9 cellular contexts compared by ENCODE assay signal in genomic region chr7:103989785-103990775, GRCh38.
DNase-seq lines count a peak whose midpoint lies in the region; ATAC-seq lines count a peak whose summit lies in the region.
"Had no signal": no experiment of that assay in that cellular context is flagged by ENCODE, and none has a peak within 500 bp of the region (broad histone marks: within the 10 kb centered on the region; RNA-seq: fewer than 3 reads in every experiment).

No MANE protein-coding gene starts in this region.

- DNase-seq in SHP77 (lab: John Stamatoyannopoulos, UW) (peak; percentile 10 to 16), SHP77 treated with DMSO at 0.1 percent for 48 hours (lab: John Stamatoyannopoulos, UW) (no peak), NCI-H2029 treated with DMSO at 0.1 percent for 48 hours (lab: John Stamatoyannopoulos, UW) (peak; percentile 50), hippocampal formation (lab: John Stamatoyannopoulos, UW) (no peak), Kasumi-1 (lab: John Stamatoyannopoulos, UW) (no peak)
- no peak for DNase-seq in activated naive CD8-positive, alpha-beta T cell treated with anti-CD3 and anti-CD28 coated beads, Interleukin-2, amount 50 U/mL, for 24 hours
- peak; percentile 27 for DNase-seq in stimulated activated CD8-positive, alpha-beta memory T cell treated with anti-CD3 and anti-CD28 coated beads, Interleukin-4, amount 100 ng/mL, for 48 hours

- H3K4me1 Mint-ChIP-seq in activated naive CD8-positive, alpha-beta T cell treated with anti-CD3 and anti-CD28 coated beads, Interleukin-2, amount 50 U/mL, for 24 hours, result peaks cover 5% of the 10 kb centered on the region

- peaks cover 49% of the 10 kb centered on the region for H3K27me3 Mint-ChIP-seq in activated naive CD8-positive, alpha-beta T cell treated with anti-CD3 and anti-CD28 coated beads, Interleukin-2, amount 50 U/mL, for 24 hours

- H3K36me3 Mint-ChIP-seq in activated naive CD8-positive, alpha-beta T cell treated with anti-CD3 and anti-CD28 coated beads, Interleukin-2, amount 50 U/mL, for 24 hours (ENCODE audit: low read depth), result no peaks in the 10 kb centered on the region
- H3K36me3 Mint-ChIP-seq: CD4-positive, CD25-positive, alpha-beta regulatory T cell had no signal

- no peaks in the 10 kb centered on the region for H3K9me3 Mint-ChIP-seq in activated naive CD8-positive, alpha-beta T cell treated with anti-CD3 and anti-CD28 coated beads, Interleukin-2, amount 50 U/mL, for 24 hours

- ATAC-seq in activated naive CD8-positive, alpha-beta T cell treated with anti-CD3 and anti-CD28 coated beads, Interleukin-2, amount 50 U/mL, for 24 hours, result no peak

- H3K9me3 ChIP-seq in iPS-18c (ENCODE audit: control insufficient read depth, insufficient read depth, low read length), result no peaks in the 10 kb centered on the region

- peak overlapping the region; percentile 65 for H3K4me3 Mint-ChIP-seq in activated naive CD8-positive, alpha-beta T cell treated with anti-CD3 and anti-CD28 coated beads, Interleukin-2, amount 50 U/mL, for 24 hours

- no peak overlapping the region for H3K27ac Mint-ChIP-seq in activated naive CD8-positive, alpha-beta T cell treated with anti-CD3 and anti-CD28 coated beads, Interleukin-2, amount 50 U/mL, for 24 hours
- H3K27ac Mint-ChIP-seq: CD4-positive, CD25-positive, alpha-beta regulatory T cell had no signal

- H3K4me3 ChIP-seq in iPS-18c (ENCODE audit: insufficient read depth, low read depth, low read length), result peak overlapping the region; percentile 51

Comparison
In these comparisons a context has a peak if more than half of its experiments do, and no peak if none do; other contexts are left out.
1. DNase-seq: peak in SHP77 (2 of 2), NCI-H2029 treated with DMSO at 0.1 percent for 48 hours (single experiment) and stimulated activated CD8-positive, alpha-beta memory T cell treated with anti-CD3 and anti-CD28 coated beads, Interleukin-4, amount 100 ng/mL, for 48 hours (single experiment); none in SHP77 treated with DMSO at 0.1 percent for 48 hours (single experiment), activated naive CD8-positive, alpha-beta T cell treated with anti-CD3 and anti-CD28 coated beads, Interleukin-2, amount 50 U/mL, for 24 hours (single experiment), hippocampal formation (0 of 2) and Kasumi-1 (0 of 2).